1 cellular context compared by ENCODE assay signal in genomic region chr1:26582053-26582835, GRCh38.
TF ChIP-seq lines count a peak whose summit lies in the region.

No MANE protein-coding gene starts in this region.

TF ChIP-seq in HepG2, 621 proteins besides CTCF, POLR2A, EP300 and RAD21:
- no peak for TF ChIP-seq ZNF746 (CRISPR knock-in tag; IDR thresholded peaks at IDR 0.05)
